ENCODE assay signal across 13 cellular contexts in the genomic region with DNA sequence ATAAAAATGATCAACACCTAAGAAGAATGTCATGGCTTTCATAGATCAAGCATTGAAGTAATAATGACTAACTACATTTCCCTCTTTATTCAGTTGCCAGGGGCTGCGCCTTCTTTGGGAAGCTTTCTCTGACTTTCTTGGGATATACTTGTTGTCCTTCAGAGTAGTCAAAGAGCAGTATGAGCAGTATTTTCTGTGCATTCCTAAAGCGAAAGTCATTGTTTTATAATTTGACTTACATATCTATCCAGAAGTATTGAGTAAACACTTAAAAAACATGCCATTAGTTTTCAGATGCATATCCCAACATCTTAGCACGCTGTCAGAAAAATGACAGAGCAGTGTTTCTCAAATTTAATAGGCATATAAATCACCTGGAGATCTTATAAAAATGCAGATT.
"Had no signal": no experiment of that assay in that cellular context is flagged by ENCODE, and none has a peak within 500 bp of the region (broad histone marks: within the 10 kb centered on the region; RNA-seq: fewer than 3 reads in every experiment).

No MANE protein-coding gene starts in this region.

- H3K27me3 ChIP-seq: foreskin keratinocyte, heart left ventricle, pancreas had no signal

- H3K4me1 ChIP-seq: foreskin keratinocyte, heart left ventricle, pancreas had no signal

- H3K27ac ChIP-seq: coronary artery, foreskin keratinocyte, heart left ventricle, pancreas had no signal

- H3K36me3 ChIP-seq: heart left ventricle, pancreas had no signal

- H3K9me3 ChIP-seq: pancreas had no signal

- DNase-seq: activated CD4-positive, alpha-beta T cell treated with anti-CD3 and anti-CD28 coated beads, Interleukin-2, amount 50 U/mL, for 4 hours; activated CD4-positive, CD25-positive, alpha-beta regulatory T cell treated with anti-CD3 and anti-CD28 coated beads, Interleukin-2, amount 50 U/mL, for 72 hours; activated CD8-positive, alpha-beta memory T cell treated with anti-CD3 and anti-CD28 coated beads, Interleukin-2, amount 10 ng/mL, durations not matched to agents 7 days and 5 days; activated effector memory CD4-positive, alpha-beta T cell treated with Interleukin-2 at 50 U/mL for 16 hours; activated T-cell treated with anti-CD3 and anti-CD28 coated beads, Interleukin-2, amount 50 U/mL, for 24 hours; effector memory CD4-positive, alpha-beta T cell; heart left ventricle; kidney; pancreas; stimulated activated CD4-positive, alpha-beta T cell treated with anti-CD3 and anti-CD28 coated beads, Interleukin-12 subunit alpha, Interleukin-12 subunit beta, amount 100 ng/mL, for 4 hours; stimulated activated naive CD4-positive, alpha-beta T cell had no signal

- H3K4me3 ChIP-seq: coronary artery, heart left ventricle, pancreas had no signal
